Comparison of ENCODE assay signal across 8 cellular contexts in the genomic region with DNA sequence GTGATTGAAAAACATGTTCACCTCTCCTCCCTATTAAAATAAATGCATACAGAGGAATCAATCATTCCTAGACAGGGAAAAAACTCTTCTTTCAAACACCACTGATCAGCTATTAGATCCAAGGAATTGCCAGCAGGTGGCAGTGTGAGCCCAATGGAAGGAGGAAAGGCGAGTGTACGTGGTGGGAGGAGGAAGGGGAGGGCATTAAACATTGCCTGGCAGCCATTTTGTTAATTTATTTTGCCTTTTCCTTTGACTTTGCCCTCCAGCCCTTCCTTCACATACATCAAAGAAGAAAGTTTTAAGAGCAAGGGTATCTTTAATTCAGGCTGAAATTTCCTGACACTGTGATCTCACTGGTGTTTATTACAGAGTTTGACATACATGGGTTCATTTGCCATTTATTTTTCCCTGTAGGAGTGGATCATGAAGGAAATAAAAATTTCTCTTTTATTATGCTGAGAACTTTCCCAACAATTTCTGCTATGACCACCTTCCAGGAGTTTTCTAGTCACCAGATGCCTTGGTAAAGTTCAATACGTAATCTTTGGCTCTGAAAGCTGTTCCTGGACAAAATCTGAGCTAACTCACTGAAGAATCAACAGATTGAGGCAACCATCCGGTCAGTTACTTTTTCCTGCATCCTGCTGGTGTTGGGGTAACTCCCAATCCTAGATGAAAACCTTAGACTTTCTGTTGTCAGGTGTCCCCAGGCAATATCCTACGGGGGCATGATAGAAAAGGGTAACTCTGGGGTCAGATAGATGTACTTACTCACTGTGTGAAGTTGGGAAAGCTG. TPM values are rescaled to one million over a fixed set of nuclear protein-coding genes. Genes with fewer than 3 reads are reported as not detected.
DNase-seq lines count a peak whose midpoint lies in the region; ATAC-seq and FAIRE-seq lines count a peak whose summit lies in the region.

No MANE protein-coding gene starts in this region.

- DNase-seq in HUDEP-2 (lab: John Stamatoyannopoulos, UW; ENCODE audit: unreplicated experiment in 76 of 76) = peak in 72 of 76 experiments; percentile 21 to 88 (median 74)
- peak; percentile 90 for DNase-seq in NOMO-1 treated with DMSO at 0.1 percent for 48 hours (lab: John Stamatoyannopoulos, UW; ENCODE audit: unreplicated experiment)
- DNase-seq in activated CD8-positive, alpha-beta memory T cell treated with anti-CD3 and anti-CD28 coated beads, Interleukin-2, amount 50 U/mL, for 1 hour (ENCODE audit: extremely low read depth) = peak; percentile 82
- DNase-seq in stimulated activated CD8-positive, alpha-beta memory T cell treated with anti-CD3 and anti-CD28 coated beads, Interleukin-12 subunit alpha, Interleukin-12 subunit beta, amount 100 ng/mL, for 4 hours (ENCODE audit: low read depth) = peak; percentile 69

- H3K27ac ChIP-seq in mesodermal cell (ENCODE audit: low read depth, low read length, severe bottlenecking) = peak overlapping the region; percentile 61

- H3K9me3 ChIP-seq in mesodermal cell (ENCODE audit: control insufficient read depth, low read length) = no peaks in the 10 kb centered on the region

- ATAC-seq in GM18861 (IDR thresholded peaks at IDR 0.05; ENCODE audit: unreplicated experiment) = peak; percentile 50

- WGBS in mesodermal cell (ENCODE audit: insufficient coverage in 2 of 2), 2 experiments = 86 to 88% methylated on average over 2 to 3 of the region's 5 CpGs

- FAIRE-seq in A204.1 (lab: Jason Lieb, UNC) (peak; percentile 96), endometrium (lab: Jason Lieb, UNC) (peak; percentile 84)

- peak overlapping the region; percentile 96 for H3K4me3 ChIP-seq in mesodermal cell (ENCODE audit: extremely low read depth, insufficient read depth, low read length, poor library complexity, severe bottlenecking)

- peaks cover 4% of the 10 kb centered on the region for H3K4me1 ChIP-seq in mesodermal cell (ENCODE audit: control insufficient read depth, insufficient read depth, low read length, poor library complexity, severe bottlenecking)

- H3K36me3 ChIP-seq in mesodermal cell (ENCODE audit: control insufficient read depth, insufficient read depth, low read length) = peaks cover 3% of the 10 kb centered on the region

RNA-seq across cellular contexts. Expression of a gene that starts 1.9 kb away (rescaled TPM):
- 9.7 TPM for polyA plus RNA-seq in mesodermal cell (2013, experiment 1 of 2)
- 10.9 TPM for polyA plus RNA-seq in mesodermal cell (2013, experiment 2 of 2)

RNA-seq across cellular contexts. Expression of a gene that starts 6.8 kb away (rescaled TPM):
- polyA plus RNA-seq in mesodermal cell (2013, experiment 1 of 2) = 0.11 TPM
- polyA plus RNA-seq in mesodermal cell (2013, experiment 2 of 2) = not detected

RNA-seq across cellular contexts. Expression of a gene that starts 37.0 kb away (rescaled TPM):
- 1.4 TPM for polyA plus RNA-seq in mesodermal cell (2013, experiment 1 of 2)
- 1.2 TPM for polyA plus RNA-seq in mesodermal cell (2013, experiment 2 of 2)

RNA-seq across cellular contexts. Expression of a gene that starts 52.6 kb away (rescaled TPM):
- 3.7 TPM for polyA plus RNA-seq in mesodermal cell (2013, experiment 1 of 2)
- 4.4 TPM for polyA plus RNA-seq in mesodermal cell (2013, experiment 2 of 2)

Comparison
In these comparisons a context has a peak if more than half of its experiments do, and no peak if none do; other contexts are left out.
1. Peak in every context shown above with its lines: DNase-seq, ATAC-seq, H3K4me3 ChIP-seq and H3K27ac ChIP-seq.